8 cellular contexts compared by ENCODE assay signal in the genomic region with DNA sequence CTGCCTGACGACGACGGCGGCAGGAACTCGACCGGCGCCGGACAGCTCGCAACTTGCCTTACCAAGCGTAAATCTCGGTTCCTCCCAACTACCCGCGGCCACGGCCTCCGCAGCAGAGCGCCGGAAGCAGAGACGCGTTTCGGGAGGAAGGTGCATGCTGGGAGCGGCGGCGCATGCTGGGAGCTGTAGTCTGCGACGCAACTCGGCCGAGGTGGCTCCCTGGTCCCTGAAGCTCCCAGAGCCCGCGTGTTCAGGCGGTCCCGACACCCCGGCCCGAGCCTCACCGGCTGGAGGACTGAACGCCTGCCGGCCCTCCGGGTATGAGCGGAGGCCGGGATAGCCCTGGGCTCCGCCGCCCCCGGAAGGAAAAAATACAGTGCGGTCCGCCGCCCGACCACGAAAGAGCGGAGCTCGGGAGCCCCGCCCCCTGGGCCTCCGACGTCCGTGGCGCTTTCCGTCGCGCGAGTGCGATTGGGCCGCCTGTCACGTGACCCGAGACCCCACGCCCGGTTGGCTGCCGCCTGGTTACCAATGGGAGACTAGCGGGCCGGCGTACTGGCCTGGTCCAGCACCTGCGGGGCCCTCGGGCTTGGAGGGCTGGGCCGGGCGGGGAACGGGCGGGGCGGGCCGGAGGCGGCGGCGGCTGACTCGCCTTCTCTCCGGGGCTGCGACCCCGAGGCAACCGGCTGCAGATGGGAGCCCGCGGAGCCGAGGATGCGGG. TPM values are rescaled to one million over a fixed set of nuclear protein-coding genes. Genes with fewer than 3 reads are reported as not detected.
DNase-seq lines count a peak whose midpoint lies in the region; ATAC-seq and TF ChIP-seq lines count a peak whose summit lies in the region.

A gene with protein sequence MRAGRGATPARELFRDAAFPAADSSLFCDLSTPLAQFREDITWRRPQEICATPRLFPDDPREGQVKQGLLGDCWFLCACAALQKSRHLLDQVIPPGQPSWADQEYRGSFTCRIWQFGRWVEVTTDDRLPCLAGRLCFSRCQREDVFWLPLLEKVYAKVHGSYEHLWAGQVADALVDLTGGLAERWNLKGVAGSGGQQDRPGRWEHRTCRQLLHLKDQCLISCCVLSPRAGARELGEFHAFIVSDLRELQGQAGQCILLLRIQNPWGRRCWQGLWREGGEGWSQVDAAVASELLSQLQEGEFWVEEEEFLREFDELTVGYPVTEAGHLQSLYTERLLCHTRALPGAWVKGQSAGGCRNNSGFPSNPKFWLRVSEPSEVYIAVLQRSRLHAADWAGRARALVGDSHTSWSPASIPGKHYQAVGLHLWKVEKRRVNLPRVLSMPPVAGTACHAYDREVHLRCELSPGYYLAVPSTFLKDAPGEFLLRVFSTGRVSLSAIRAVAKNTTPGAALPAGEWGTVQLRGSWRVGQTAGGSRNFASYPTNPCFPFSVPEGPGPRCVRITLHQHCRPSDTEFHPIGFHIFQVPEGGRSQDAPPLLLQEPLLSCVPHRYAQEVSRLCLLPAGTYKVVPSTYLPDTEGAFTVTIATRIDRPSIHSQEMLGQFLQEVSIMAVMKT (plus strand): TSS at position 537 of the 721 bp plus-strand sequence. CDS start 178 bp downstream, at position 715.

- no peak for TF ChIP-seq EP300 in gastroesophageal sphincter (IDR thresholded peaks at IDR 0.05)

- H3K4me3 ChIP-seq in gastroesophageal sphincter: peak within 1 kb of the TSS; percentile 55 to 70

- POLR2A ChIA-PET in HEK293T (lab: Yijun Ruan, JAX): interaction anchor here (0.6 to 2.9 kb wide), 21 partner anchors 9 to 572 kb away, joined by 3 to 23 read pairs (median 4); a partner anchor contains a TSS

- ATAC-seq in gastroesophageal sphincter: peak; percentile 98

- peak; percentile 51 to 60 for TF ChIP-seq POLR2A in gastroesophageal sphincter (IDR thresholded peaks at IDR 0.05)

- peaks cover 0 to 60% (median 27%) of the 10 kb centered on the region in 3 donors for H3K4me1 ChIP-seq in gastroesophageal sphincter

- no peaks in the 10 kb centered on the region for H3K9me3 ChIP-seq in gastroesophageal sphincter

- DNase-seq in GF-D8 (lab: John Stamatoyannopoulos, UW) (peak; percentile 74), HEK293T (ENCODE audit: extremely low spot score) (peak; percentile 92), MV-4-11 (lab: John Stamatoyannopoulos, UW) (peak; percentile 93), SK-MEL-5 (ENCODE audit: low read depth, low spot score) (peak; percentile 94), non-pigmented ciliary epithelial cell (ENCODE audit: low read depth) (peak; percentile 52), superior temporal gyrus (ENCODE audit: extremely low spot score) (peak; percentile 98)
- DNase-seq in activated naive CD4-positive, alpha-beta T cell treated with Interleukin-2 at 50 U/mL for 16 hours: peak; percentile 98

- no peaks in the 10 kb centered on the region for H3K27me3 ChIP-seq in gastroesophageal sphincter

- H3K27ac ChIP-seq in gastroesophageal sphincter: peak within 1 kb of the TSS; percentile 85 to 93 (median 91)

- peaks cover 0 to 23% of the 10 kb centered on the region in 2 donors for H3K36me3 ChIP-seq in gastroesophageal sphincter

- in situ Hi-C loops in SK-MEL-5 (cut with HindIII; ENCODE audit: low pct_unique_long_range_greater_than_20kb, low sequenced_read_pairs): no loop called here

- CTCF ChIA-PET in HEK293T (lab: Yijun Ruan, JAX): interaction anchor here (0.9 to 1.5 kb wide), 3 partner anchors 9 to 21 kb away, joined by 3 to 8 read pairs (median 3); no protein-coding TSS in a partner anchor

- peak in 2 of 4 experiments; percentile 8 to 21 for TF ChIP-seq CTCF in gastroesophageal sphincter (IDR thresholded peaks at IDR 0.05)

- no CpG with 5 or more reads among the region's 88 CpGs for WGBS in gastroesophageal sphincter (ENCODE audit: low coverage in 1 of 2), 2 donors

TF ChIP-seq in HEK293T, 16 proteins besides CTCF, POLR2A, EP300 and RAD21:
- TF ChIP-seq ELF4 (IDR thresholded peaks at IDR 0.05) (peak; percentile 59; the same call in 1 of the 2 replicates), L3MBTL2 (conservative IDR thresholded peaks at IDR 0.05) (peak; percentile 86), ARNT (IDR thresholded peaks at IDR 0.05) (no peak)
TF ChIP-seq in HEK293T: peak in this region for 2.

RNA-seq across cellular contexts. Expression of the gene that starts here (rescaled TPM):
- total RNA-seq in SK-MEL-5 (2014; rRNA removed; shearing (Covaris generic)): 15.5 and 20.7 TPM in 2 replicates
- polyA plus RNA-seq in SK-MEL-5 (2015; cell fraction: cytosol; rRNA removed): 24.5 and 25.4 TPM in 2 replicates
- 92.4 and 115 TPM in 2 replicates for polyA plus RNA-seq in SK-MEL-5 (2015; cell fraction: nucleus; rRNA removed)
- 10 to 100 TPM; 19.2 to 34.7 (median 23.2) TPM for total RNA-seq in gastroesophageal sphincter

Comparison
In these comparisons a context has a peak if more than half of its experiments do, and no peak if none do; other contexts are left out.
1. Peak in every context shown above with its lines: DNase-seq, ATAC-seq, H3K4me3 ChIP-seq and H3K27ac ChIP-seq.